ENCODE assay signal across 14 cellular contexts in genomic region chr2:224837558-224837957, GRCh38.
DNase-seq lines count a peak whose midpoint lies in the region; ATAC-seq and TF ChIP-seq lines count a peak whose summit lies in the region.
"Had no signal": no experiment of that assay in that cellular context is flagged by ENCODE, and none has a peak within 500 bp of the region (broad histone marks: within the 10 kb centered on the region; RNA-seq: fewer than 3 reads in every experiment).

No MANE protein-coding gene starts in this region.

- H3K4me3 Mint-ChIP-seq in activated naive CD8-positive, alpha-beta T cell treated with anti-CD3 and anti-CD28 coated beads, Interleukin-2, amount 50 U/mL, for 24 hours = no peak overlapping the region
- H3K4me3 Mint-ChIP-seq: activated B cell treated with CpG ODN at 0.5 μM for 24 hours had no signal

- no peaks in the 10 kb centered on the region for H3K4me1 Mint-ChIP-seq in activated naive CD8-positive, alpha-beta T cell treated with anti-CD3 and anti-CD28 coated beads, Interleukin-2, amount 50 U/mL, for 24 hours
- H3K4me1 Mint-ChIP-seq: activated B cell treated with CpG ODN at 0.5 μM for 24 hours had no signal

- DNase-seq in A673 (ENCODE audit: low spot score) (peak; percentile 28), GM04503 (ENCODE audit: low read depth) (peak; percentile 55), glomerular endothelial cell (ENCODE audit: extremely low read depth, low read depth, low spot score) (peak; percentile 97), caudate nucleus (lab: John Stamatoyannopoulos, UW) (no peak), NCI-H187 (lab: John Stamatoyannopoulos, UW) (no peak), SW480 (ENCODE audit: low spot score) (no peak)
- DNase-seq in activated naive CD8-positive, alpha-beta T cell treated with anti-CD3 and anti-CD28 coated beads, Interleukin-2, amount 50 U/mL, for 24 hours = no peak
- no peak for DNase-seq in central memory CD4-positive, alpha-beta T cell
- DNase-seq: activated B cell treated with CpG ODN at 0.5 μM for 24 hours; activated effector memory CD4-positive, alpha-beta T cell treated with anti-CD3 and anti-CD28 coated beads, Interleukin-2, amount 50 U/mL, for 16 hours; effector memory CD4-positive, alpha-beta T cell; islet precursor cell had no signal

- peaks cover 4% of the 10 kb centered on the region for H3K4me1 ChIP-seq in A673 (ENCODE audit: insufficient read depth, low read length, poor library complexity, severe bottlenecking)
- H3K4me1 ChIP-seq: vagina had no signal

- POLR2A ChIA-PET in A673 (lab: Charles Lee; ENCODE audit: low non-redundant PET) = no interaction called here

- H3K9me3 Mint-ChIP-seq in activated naive CD8-positive, alpha-beta T cell treated with anti-CD3 and anti-CD28 coated beads, Interleukin-2, amount 50 U/mL, for 24 hours = no peaks in the 10 kb centered on the region

- H3K36me3 ChIP-seq in A673 (ENCODE audit: insufficient read depth, low read length, poor library complexity, severe bottlenecking) = no peaks in the 10 kb centered on the region

- CTCF ChIA-PET in A673 (lab: Charles Lee) = interaction anchor here (0.6 kb wide), 1 partner anchor 64 kb away, joined by 3 read pairs; no protein-coding TSS in a partner anchor

- no peak overlapping the region for H3K4me3 ChIP-seq in A673 (ENCODE audit: low read depth, low read length, poor library complexity, severe bottlenecking)
- H3K4me3 ChIP-seq: vagina had no signal

- intact Hi-C loops in A673 (cut with micrococcal nuclease; ENCODE audit: unreplicated experiment) = no loop called here

- no peaks in the 10 kb centered on the region for H3K27me3 ChIP-seq in A673 (replicated peaks; ENCODE audit: insufficient read depth, low read depth, low read length, poor library complexity)
- H3K27me3 ChIP-seq: vagina had no signal

- H3K27ac ChIP-seq in A673 (ENCODE audit: low read depth, low read length, poor library complexity, severe bottlenecking) (no peak overlapping the region), caudate nucleus (ENCODE audit: low read depth, low read length) (no peak overlapping the region)
- H3K27ac ChIP-seq: vagina had no signal

- H3K27ac Mint-ChIP-seq in activated naive CD8-positive, alpha-beta T cell treated with anti-CD3 and anti-CD28 coated beads, Interleukin-2, amount 50 U/mL, for 24 hours = peak overlapping the region; percentile 69
- H3K27ac Mint-ChIP-seq: activated B cell treated with CpG ODN at 0.5 μM for 24 hours had no signal

- no TSS peak for BruUV-seq in A673 (replicated peaks; lab: Mats Ljungman, UMichigan)

- H3K36me3 Mint-ChIP-seq in activated naive CD8-positive, alpha-beta T cell treated with anti-CD3 and anti-CD28 coated beads, Interleukin-2, amount 50 U/mL, for 24 hours (ENCODE audit: low read depth) = peaks cover 80% of the 10 kb centered on the region

- no peaks in the 10 kb centered on the region for H3K9me3 ChIP-seq in A673 (ENCODE audit: low read depth, low read length, poor library complexity, severe bottlenecking)
- H3K9me3 ChIP-seq: vagina had no signal

- no peaks in the 10 kb centered on the region for H3K27me3 Mint-ChIP-seq in activated naive CD8-positive, alpha-beta T cell treated with anti-CD3 and anti-CD28 coated beads, Interleukin-2, amount 50 U/mL, for 24 hours
- H3K27me3 Mint-ChIP-seq: activated B cell treated with CpG ODN at 0.5 μM for 24 hours had no signal

- ATAC-seq in activated naive CD8-positive, alpha-beta T cell treated with anti-CD3 and anti-CD28 coated beads, Interleukin-2, amount 50 U/mL, for 24 hours = no peak
- ATAC-seq: Panc1 had no signal

- no peak for TF ChIP-seq CTCF in A673 (conservative IDR thresholded peaks at IDR 0.05; ENCODE audit: low read depth, low read length)

Comparison
In these comparisons a context has a peak if more than half of its experiments do, and no peak if none do; other contexts are left out.
1. DNase-seq: peak in A673 (single experiment), GM04503 (single experiment) and glomerular endothelial cell (single experiment); none in activated naive CD8-positive, alpha-beta T cell treated with anti-CD3 and anti-CD28 coated beads, Interleukin-2, amount 50 U/mL, for 24 hours (single experiment), caudate nucleus (0 of 61), central memory CD4-positive, alpha-beta T cell (single experiment), NCI-H187 (0 of 2) and SW480 (single experiment).